ENCODE assay signal across 14 cellular contexts in genomic region chr12:1807107-1807478, GRCh38. TPM values are rescaled to one million over a fixed set of nuclear protein-coding genes. Genes with fewer than 3 reads are reported as not detected.
DNase-seq lines count a peak whose midpoint lies in the region; ATAC-seq and TF ChIP-seq lines count a peak whose summit lies in the region.
"Had no signal": no experiment of that assay in that cellular context is flagged by ENCODE, and none has a peak within 500 bp of the region (broad histone marks: within the 10 kb centered on the region; RNA-seq: fewer than 3 reads in every experiment).

No MANE protein-coding gene starts in this region.

- no peak overlapping the region for H3K4me3 ChIP-seq in CD4-positive, CD25-positive, alpha-beta regulatory T cell (ENCODE audit: low read depth, low read length)
- no peak overlapping the region for H3K4me3 ChIP-seq in right lobe of liver
- H3K4me3 ChIP-seq: HAP-1 had no signal

- peak overlapping the region in 2 of 3 donors; percentile 42 to 69 for H3K27ac Mint-ChIP-seq in CD4-positive, CD25-positive, alpha-beta regulatory T cell
- H3K27ac Mint-ChIP-seq in IgD-negative memory B cell, result peak overlapping the region in 2 of 3 donors; percentile 13 to 51
- peak overlapping the region; percentile 24 for H3K27ac Mint-ChIP-seq in stimulated activated effector memory CD8-positive, alpha-beta T cell treated with anti-CD3 and anti-CD28 coated beads, Interleukin-12 subunit alpha, Interleukin-12 subunit beta, amount 100 ng/mL, for 72 hours
- H3K27ac Mint-ChIP-seq in effector memory CD8-positive, alpha-beta T cell, result peak overlapping the region in 1 of 2 donors; percentile 32
- H3K27ac Mint-ChIP-seq: CD8-positive, alpha-beta T cell had no signal

- no peak for TF ChIP-seq POLR2A in right lobe of liver (IDR thresholded peaks at IDR 0.05)

- H3K4me1 Mint-ChIP-seq in CD4-positive, CD25-positive, alpha-beta regulatory T cell, result peaks cover 0 to 38% (median 10%) of the 10 kb centered on the region in 4 donors
- H3K4me1 Mint-ChIP-seq in IgD-negative memory B cell, result peaks cover 6 to 7% (median 6%) of the 10 kb centered on the region in 3 donors
- H3K4me1 Mint-ChIP-seq in stimulated activated effector memory CD8-positive, alpha-beta T cell treated with anti-CD3 and anti-CD28 coated beads, Interleukin-12 subunit alpha, Interleukin-12 subunit beta, amount 100 ng/mL, for 72 hours, result peaks cover 44% of the 10 kb centered on the region
- H3K4me1 Mint-ChIP-seq in effector memory CD8-positive, alpha-beta T cell (ENCODE audit: low read depth in 2 of 2), result peaks cover 13 to 35% of the 10 kb centered on the region in 2 donors

- no peaks in the 10 kb centered on the region for H3K9me3 ChIP-seq in CD4-positive, CD25-positive, alpha-beta regulatory T cell (ENCODE audit: control insufficient read depth in 2 of 2, low read length in 2 of 2)
- no peaks in the 10 kb centered on the region for H3K9me3 ChIP-seq in right lobe of liver
- H3K9me3 ChIP-seq: HAP-1 had no signal

- H3K27ac ChIP-seq in CD4-positive, CD25-positive, alpha-beta regulatory T cell (ENCODE audit: insufficient read depth, low read length, poor library complexity, severe bottlenecking), result no peak overlapping the region
- no peak overlapping the region for H3K27ac ChIP-seq in right lobe of liver

- no peaks in the 10 kb centered on the region for H3K27me3 ChIP-seq in CD4-positive, CD25-positive, alpha-beta regulatory T cell (ENCODE audit: control insufficient read depth, insufficient read depth, low read length)
- no peaks in the 10 kb centered on the region for H3K27me3 ChIP-seq in right lobe of liver

- no peaks in the 10 kb centered on the region for H3K27me3 Mint-ChIP-seq in CD4-positive, CD25-positive, alpha-beta regulatory T cell
- H3K27me3 Mint-ChIP-seq in IgD-negative memory B cell, result no peaks in the 10 kb centered on the region
- peaks cover 0 to 13% of the 10 kb centered on the region in 2 donors for H3K27me3 Mint-ChIP-seq in effector memory CD8-positive, alpha-beta T cell

- H3K36me3 ChIP-seq in CD4-positive, CD25-positive, alpha-beta regulatory T cell (ENCODE audit: control insufficient read depth, insufficient read depth, low read length), result no peaks in the 10 kb centered on the region
- H3K36me3 ChIP-seq in right lobe of liver, result no peaks in the 10 kb centered on the region
- H3K36me3 ChIP-seq: HAP-1 had no signal

- 14% methylated on average over 1 of the region's 5 CpGs for WGBS in right lobe of liver (ENCODE audit: insufficient coverage, low coverage, low lambda C conversion rate, missing lambda C conversion rate)

- H3K4me1 ChIP-seq in CD4-positive, CD25-positive, alpha-beta regulatory T cell (ENCODE audit: control insufficient read depth, insufficient read depth, low read length, poor library complexity, severe bottlenecking), result peaks cover 10% of the 10 kb centered on the region
- no peaks in the 10 kb centered on the region for H3K4me1 ChIP-seq in right lobe of liver

- H3K9me3 Mint-ChIP-seq in CD4-positive, CD25-positive, alpha-beta regulatory T cell, result peaks cover 0 to 1% (median 0%) of the 10 kb centered on the region in 7 donors
- peaks cover 1 to 4% (median 2%) of the 10 kb centered on the region in 3 donors for H3K9me3 Mint-ChIP-seq in IgD-negative memory B cell
- no peaks in the 10 kb centered on the region for H3K9me3 Mint-ChIP-seq in stimulated activated effector memory CD8-positive, alpha-beta T cell treated with anti-CD3 and anti-CD28 coated beads, Interleukin-12 subunit alpha, Interleukin-12 subunit beta, amount 100 ng/mL, for 72 hours
- H3K9me3 Mint-ChIP-seq in effector memory CD8-positive, alpha-beta T cell, result peaks cover 0 to 1% of the 10 kb centered on the region in 2 donors
- H3K9me3 Mint-ChIP-seq: CD8-positive, alpha-beta T cell had no signal

- no peak for TF ChIP-seq CTCF in right lobe of liver (IDR thresholded peaks at IDR 0.05)

- no peak overlapping the region for H3K4me3 Mint-ChIP-seq in CD4-positive, CD25-positive, alpha-beta regulatory T cell
- peak overlapping the region in 1 of 4 donors; percentile 28 for H3K4me3 Mint-ChIP-seq in IgD-negative memory B cell
- H3K4me3 Mint-ChIP-seq in stimulated activated effector memory CD8-positive, alpha-beta T cell treated with anti-CD3 and anti-CD28 coated beads, Interleukin-12 subunit alpha, Interleukin-12 subunit beta, amount 100 ng/mL, for 72 hours, result no peak overlapping the region
- no peak overlapping the region for H3K4me3 Mint-ChIP-seq in effector memory CD8-positive, alpha-beta T cell
- H3K4me3 Mint-ChIP-seq: CD8-positive, alpha-beta T cell had no signal

- H3K36me3 Mint-ChIP-seq in CD4-positive, CD25-positive, alpha-beta regulatory T cell, result no peaks in the 10 kb centered on the region
- peaks cover 2% of the 10 kb centered on the region for H3K36me3 Mint-ChIP-seq in IgD-negative memory B cell
- peaks cover 5% of the 10 kb centered on the region for H3K36me3 Mint-ChIP-seq in stimulated activated effector memory CD8-positive, alpha-beta T cell treated with anti-CD3 and anti-CD28 coated beads, Interleukin-12 subunit alpha, Interleukin-12 subunit beta, amount 100 ng/mL, for 72 hours
- H3K36me3 Mint-ChIP-seq in effector memory CD8-positive, alpha-beta T cell (ENCODE audit: insufficient read depth), result peaks cover 4% of the 10 kb centered on the region
- H3K36me3 Mint-ChIP-seq: CD8-positive, alpha-beta T cell had no signal

- no peak for ATAC-seq in CD4-positive, CD25-positive, alpha-beta regulatory T cell (ENCODE audit: low read depth in 2 of 2)
- no peak for ATAC-seq in right lobe of liver
- ATAC-seq in stimulated activated effector memory CD8-positive, alpha-beta T cell treated with anti-CD3 and anti-CD28 coated beads, Interleukin-12 subunit alpha, Interleukin-12 subunit beta, amount 100 ng/mL, for 72 hours, result no peak
- ATAC-seq in effector memory CD8-positive, alpha-beta T cell (replicated peaks), result no peak
- ATAC-seq in GM19397 (IDR thresholded peaks at IDR 0.05; ENCODE audit: unreplicated experiment), result no peak
- ATAC-seq: CD8-positive, alpha-beta T cell; Right ventricle myocardium inferior had no signal

- intact Hi-C loops in right lobe of liver (cut with DNase I), result loop anchor here in 1 of 2 donors (5.0 to 10.0 kb wide), 2 partner anchors 120 to 228 kb away; no protein-coding TSS in a partner anchor

- no peak for DNase-seq in CD4-positive, CD25-positive, alpha-beta regulatory T cell
- DNase-seq in right lobe of liver (peak in 2 of 3 donors; percentile 8 to 37), NCI-H1417 treated with DMSO at 0.1 percent for 48 hours (lab: John Stamatoyannopoulos, UW) (no peak)
- no peak for DNase-seq in stimulated activated effector memory CD8-positive, alpha-beta T cell treated with anti-CD3 and anti-CD28 coated beads, Interleukin-12 subunit alpha, Interleukin-12 subunit beta, amount 100 ng/mL, for 72 hours (ENCODE audit: low spot score in 2 of 2)
- no peak for DNase-seq in effector memory CD8-positive, alpha-beta T cell
- DNase-seq: CD8-positive, alpha-beta T cell; NCI-H1694; NCI-H2107; NCI-H2227 treated with DMSO at 0.1 percent for 48 hours; NCI-H524 had no signal

RNA-seq across cellular contexts. Expression of gene LRTM2, which starts 13.3 kb away (rescaled TPM):
- total RNA-seq in CD4-positive, CD25-positive, alpha-beta regulatory T cell, result not detected
- not detected for polyA plus RNA-seq in CD4-positive, CD25-positive, alpha-beta regulatory T cell
- polyA plus RNA-seq in IgD-negative memory B cell, result not detected
- not detected for total RNA-seq in right lobe of liver
- total RNA-seq: CD8-positive, alpha-beta T cell; Right ventricle myocardium inferior had no signal

Comparison
In these comparisons a context has a peak if more than half of its experiments do, and no peak if none do; other contexts are left out.
1. DNase-seq: peak in right lobe of liver (2 of 3); none in CD4-positive, CD25-positive, alpha-beta regulatory T cell (0 of 3), stimulated activated effector memory CD8-positive, alpha-beta T cell treated with anti-CD3 and anti-CD28 coated beads, Interleukin-12 subunit alpha, Interleukin-12 subunit beta, amount 100 ng/mL, for 72 hours (0 of 2), effector memory CD8-positive, alpha-beta T cell (0 of 3) and NCI-H1417 treated with DMSO at 0.1 percent for 48 hours (single experiment).